14 cellular contexts compared by ENCODE assay signal in genomic region chr2:19932928-19933327, GRCh38. TPM values are rescaled to one million over a fixed set of nuclear protein-coding genes. Genes with fewer than 3 reads are reported as not detected.
DNase-seq lines count a peak whose midpoint lies in the region; ATAC-seq and TF ChIP-seq lines count a peak whose summit lies in the region.
"Had no signal": no experiment of that assay in that cellular context is flagged by ENCODE, and none has a peak within 500 bp of the region (broad histone marks: within the 10 kb centered on the region; RNA-seq: fewer than 3 reads in every experiment).

No MANE protein-coding gene starts in this region.

- H3K27me3 ChIP-seq in cardiac muscle cell (no peaks in the 10 kb centered on the region), right atrium auricular region (no peaks in the 10 kb centered on the region), thoracic aorta (replicated peaks; ENCODE audit: insufficient read depth) (no peaks in the 10 kb centered on the region)
- H3K27me3 ChIP-seq: esophagus squamous epithelium, thyroid gland had no signal

- peak overlapping the region; percentile 54 for H3K27ac ChIP-seq in cardiac muscle cell
- H3K27ac ChIP-seq in right atrium auricular region, result no peak overlapping the region
- peak overlapping the region in 1 of 2 donors; percentile 17 for H3K27ac ChIP-seq in thoracic aorta
- H3K27ac ChIP-seq: esophagus squamous epithelium had no signal

- H3K4me1 ChIP-seq in cardiac muscle cell (ENCODE audit: low read depth) (peaks cover 4% of the 10 kb centered on the region), right atrium auricular region (no peaks in the 10 kb centered on the region), thoracic aorta (ENCODE audit: control insufficient read depth in 1 of 2, low read depth in 2 of 2) (peaks cover 6 to 9% of the 10 kb centered on the region in 2 donors)
- H3K4me1 ChIP-seq: esophagus squamous epithelium, HAP-1 had no signal

- peaks cover 27% of the 10 kb centered on the region for H3K36me3 Mint-ChIP-seq in chondrocyte (ENCODE audit: low read depth)
- H3K36me3 Mint-ChIP-seq in effector memory CD8-positive, alpha-beta T cell (ENCODE audit: insufficient read depth), result peaks cover 21% of the 10 kb centered on the region

- no peaks in the 10 kb centered on the region for H3K27me3 Mint-ChIP-seq in chondrocyte (ENCODE audit: low read depth)
- H3K27me3 Mint-ChIP-seq in effector memory CD8-positive, alpha-beta T cell, result no peaks in the 10 kb centered on the region
- H3K27me3 Mint-ChIP-seq: brain had no signal

- peaks cover 4% of the 10 kb centered on the region for H3K9me3 Mint-ChIP-seq in chondrocyte (ENCODE audit: low read depth)
- no peaks in the 10 kb centered on the region for H3K9me3 Mint-ChIP-seq in effector memory CD8-positive, alpha-beta T cell

- H3K36me3 ChIP-seq in cardiac muscle cell (peaks cover 42% of the 10 kb centered on the region), right atrium auricular region (peaks cover 42% of the 10 kb centered on the region), thoracic aorta (peaks cover 11% of the 10 kb centered on the region)

- TF ChIP-seq CTCF in cardiac muscle cell (IDR thresholded peaks at IDR 0.05; ENCODE audit: low read depth, low read length) (no peak), right atrium auricular region (IDR thresholded peaks at IDR 0.05) (no peak), chondrocyte (IDR thresholded peaks at IDR 0.05) (no peak), thoracic aorta (IDR thresholded peaks at IDR 0.05) (no peak)

- H3K27ac Mint-ChIP-seq in chondrocyte (ENCODE audit: unreplicated experiment), result peak overlapping the region; percentile 30
- no peak overlapping the region for H3K27ac Mint-ChIP-seq in effector memory CD8-positive, alpha-beta T cell
- H3K27ac Mint-ChIP-seq: brain, WTC11 had no signal

- peaks cover 16% of the 10 kb centered on the region for H3K4me1 Mint-ChIP-seq in chondrocyte (ENCODE audit: low read depth)
- no peaks in the 10 kb centered on the region for H3K4me1 Mint-ChIP-seq in effector memory CD8-positive, alpha-beta T cell (ENCODE audit: low read depth in 2 of 2)
- H3K4me1 Mint-ChIP-seq: brain, WTC11 had no signal

- intact Hi-C loops in cardiac septum (cut with DNase I), result no loop called here

- H3K4me3 ChIP-seq in cardiac muscle cell, result no peak overlapping the region
- no peak overlapping the region for H3K4me3 ChIP-seq in right atrium auricular region
- H3K4me3 ChIP-seq in thoracic aorta, result peak overlapping the region; percentile 43
- H3K4me3 ChIP-seq: esophagus squamous epithelium, HAP-1, thyroid gland had no signal

- no peak for DNase-seq in cardiac muscle cell (ENCODE audit: low read depth in 1 of 2, low spot score in 1 of 2)
- DNase-seq in right atrium auricular region (ENCODE audit: low spot score), result no peak
- DNase-seq in chondrocyte (ENCODE audit: low spot score), result no peak
- no peak for DNase-seq in thoracic aorta (ENCODE audit: low spot score)
- no peak for DNase-seq in cardiac septum (ENCODE audit: low spot score)
- no peak for DNase-seq in effector memory CD8-positive, alpha-beta T cell
- no peak for DNase-seq in SIG-M5 (lab: John Stamatoyannopoulos, UW)
- DNase-seq: activated T-cell treated with anti-CD3 and anti-CD28 coated beads, Interleukin-2, amount 50 U/mL, for 48 hours; esophagus squamous epithelium; thyroid gland had no signal

- peak; percentile 35 for ATAC-seq in HG03342 (IDR thresholded peaks at IDR 0.05; ENCODE audit: unreplicated experiment)
- no peak for ATAC-seq in thoracic aorta (ENCODE audit: insufficient number of reproducible peaks, low FRiP score, low read depth)
- no peak for ATAC-seq in effector memory CD8-positive, alpha-beta T cell (replicated peaks)
- ATAC-seq: WTC11 had no signal

- no peaks in the 10 kb centered on the region for H3K9me3 ChIP-seq in cardiac muscle cell (ENCODE audit: low read depth)
- peaks cover 4 to 11% of the 10 kb centered on the region in 2 donors for H3K9me3 ChIP-seq in right atrium auricular region
- H3K9me3 ChIP-seq in thoracic aorta, result peaks cover 7% of the 10 kb centered on the region
- H3K9me3 ChIP-seq: HAP-1, thyroid gland had no signal

- peak overlapping the region; percentile 4 for H3K4me3 Mint-ChIP-seq in chondrocyte (ENCODE audit: unreplicated experiment)
- no peak overlapping the region for H3K4me3 Mint-ChIP-seq in effector memory CD8-positive, alpha-beta T cell
- H3K4me3 Mint-ChIP-seq: brain, WTC11 had no signal

RNA-seq across cellular contexts. Expression of gene TTC32, which starts 31.1 kb away (rescaled TPM):
- 19.3 and 23.0 TPM in 2 replicates for total RNA-seq in cardiac muscle cell
- polyA plus RNA-seq in cardiac muscle cell, result 36.3 and 57.0 TPM in 2 replicates
- 1 to 10 TPM; 3.7 to 6.6 TPM for total RNA-seq in right atrium auricular region
- total RNA-seq in chondrocyte, result 5.8 to 8.0 TPM (median 6.7 TPM) in 3 replicates
- total RNA-seq in thoracic aorta, result 10 to 100 TPM in 1 of 2 donors, 1 to 10 TPM in 1; 9.2 to 11.9 TPM
- 7.5 TPM for total RNA-seq in cardiac septum

RNA-seq across cellular contexts. Expression of gene WDR35, which starts 57.0 kb away (rescaled TPM):
- total RNA-seq in cardiac muscle cell (6.9 and 10.1 TPM in 2 replicates), right atrium auricular region (1 to 10 TPM; 4.1 to 5.0 TPM), chondrocyte (4.6 to 9.6 TPM (median 4.9 TPM) in 3 replicates), thoracic aorta (10 to 100 TPM in 1 of 2 donors, 1 to 10 TPM in 1; 5.1 to 14.3 TPM), cardiac septum (5.1 TPM)
- 4.8 and 6.7 TPM in 2 replicates for polyA plus RNA-seq in cardiac muscle cell
